22 cellular contexts compared by ENCODE assay signal in genomic region chr1:206787956-206788355, GRCh38. TPM values are rescaled to one million over a fixed set of nuclear protein-coding genes. Genes with fewer than 3 reads are reported as not detected.
DNase-seq lines count a peak whose midpoint lies in the region; ATAC-seq lines count a peak whose summit lies in the region.
"Had no signal": no experiment of that assay in that cellular context is flagged by ENCODE, and none has a peak within 500 bp of the region (broad histone marks: within the 10 kb centered on the region; RNA-seq: fewer than 3 reads in every experiment).

No MANE protein-coding gene starts in this region.

- H3K4me1 ChIP-seq in naive thymus-derived CD4-positive, alpha-beta T cell (ENCODE audit: control insufficient read depth in 2 of 2, insufficient read depth in 2 of 2, low read length in 2 of 2) = peaks cover 53 to 63% of the 10 kb centered on the region in 2 donors

- CTCF ChIA-PET in activated CD8-positive, alpha-beta memory T cell treated with anti-CD3 and anti-CD28 coated beads, Interleukin-2, amount 10 ng/mL, durations not matched to agents 7 days and 5 days (lab: Charles Lee) = interaction anchor here (0.6 to 9.0 kb wide), 8 partner anchors 10 to 61 kb away, joined by 3 to 92 read pairs (median 14); partner anchors contain the start of genes IL10 and IL19
- CTCF ChIA-PET in naive thymus-derived CD4-positive, alpha-beta T cell (lab: Charles Lee) = interaction anchor here (1.8 to 2.4 kb wide), 2 partner anchors 11 to 54 kb away, joined by 6 read pairs; no protein-coding TSS in a partner anchor

- POLR2A ChIA-PET in naive thymus-derived CD4-positive, alpha-beta T cell (lab: Charles Lee) = interaction anchor here (0.9 to 7.9 kb wide), 4 partner anchors 15 to 129 kb away, joined by 3 to 103 read pairs (median 4); partner anchors contain the start of genes IL10 and IL19

- no peaks in the 10 kb centered on the region for H3K9me3 ChIP-seq in naive thymus-derived CD4-positive, alpha-beta T cell (ENCODE audit: control insufficient read depth in 2 of 3, low read length in 3 of 3)
- H3K9me3 ChIP-seq: Peyer's patch had no signal

- H3K27ac Mint-ChIP-seq in activated CD8-positive, alpha-beta memory T cell treated with anti-CD3 and anti-CD28 coated beads, Interleukin-2, amount 10 ng/mL, durations not matched to agents 7 days and 5 days = no peak overlapping the region
- H3K27ac Mint-ChIP-seq in activated T-helper 1 cell treated with anti-CD3 and anti-CD28 coated beads, Interleukin-12 subunit alpha, Interleukin-12 subunit beta, Interleukin-2, Interleukin-4 antibody, amounts not matched to agents 30 ng/mL and 10 ng/mL and 1 ng/mL, durations not matched to agents 14 hours and 24 hours and 36 hours = peak overlapping the region; percentile 19
- peak overlapping the region in 5 of 9 donors; percentile 8 to 60 (median 28) for H3K27ac Mint-ChIP-seq in naive thymus-derived CD4-positive, alpha-beta T cell
- H3K27ac Mint-ChIP-seq: CD8-positive, alpha-beta T cell had no signal

- H3K27me3 Mint-ChIP-seq in activated CD8-positive, alpha-beta memory T cell treated with anti-CD3 and anti-CD28 coated beads, Interleukin-2, amount 10 ng/mL, durations not matched to agents 7 days and 5 days = peaks cover 23% of the 10 kb centered on the region
- peaks cover 18% of the 10 kb centered on the region for H3K27me3 Mint-ChIP-seq in activated T-helper 1 cell treated with anti-CD3 and anti-CD28 coated beads, Interleukin-12 subunit alpha, Interleukin-12 subunit beta, Interleukin-2, Interleukin-4 antibody, amounts not matched to agents 30 ng/mL and 10 ng/mL and 1 ng/mL, durations not matched to agents 14 hours and 24 hours and 36 hours (ENCODE audit: insufficient read depth)
- peaks cover 0 to 58% (median 0%) of the 10 kb centered on the region in 5 donors for H3K27me3 Mint-ChIP-seq in naive thymus-derived CD4-positive, alpha-beta T cell

- no peaks in the 10 kb centered on the region for H3K27me3 ChIP-seq in naive thymus-derived CD4-positive, alpha-beta T cell (ENCODE audit: control insufficient read depth in 2 of 2, insufficient read depth in 2 of 2, low read length in 2 of 2)
- H3K27me3 ChIP-seq: Peyer's patch had no signal

- DNase-seq in activated CD8-positive, alpha-beta memory T cell treated with anti-CD3 and anti-CD28 coated beads for 24 hours = peak; percentile 53
- no peak for DNase-seq in activated CD8-positive, alpha-beta memory T cell treated with anti-CD3 and anti-CD28 coated beads, Interleukin-2, amount 10 ng/mL, durations not matched to agents 7 days and 5 days
- DNase-seq in LHCN-M2 (ENCODE audit: low read depth) (peak; percentile 81), SHP77 treated with DMSO at 0.1 percent for 48 hours (lab: John Stamatoyannopoulos, UW) (no peak)
- DNase-seq in activated T-helper 1 cell treated with anti-CD3 and anti-CD28 coated beads, Interleukin-12 subunit alpha, Interleukin-12 subunit beta, Interleukin-2, Interleukin-4 antibody, amounts not matched to agents 30 ng/mL and 10 ng/mL and 1 ng/mL, durations not matched to agents 14 hours and 24 hours and 36 hours (ENCODE audit: low spot score) = no peak
- DNase-seq in naive thymus-derived CD4-positive, alpha-beta T cell = no peak
- DNase-seq: CD8-positive, alpha-beta T cell; DMS53; NCI-H1105; NCI-H2081; NK-92 treated with Interleukin-12 subunit alpha and Interleukin-12 subunit beta, amount 100 ng/mL, for 24 hours; Peyer's patch had no signal

- no peak for ATAC-seq in activated CD8-positive, alpha-beta memory T cell treated with anti-CD3 and anti-CD28 coated beads, Interleukin-2, amount 10 ng/mL, durations not matched to agents 7 days and 5 days
- ATAC-seq in naive thymus-derived CD4-positive, alpha-beta T cell = no peak
- ATAC-seq in HG03159 (IDR thresholded peaks at IDR 0.05; ENCODE audit: unreplicated experiment) (no peak), GM18858 (IDR thresholded peaks at IDR 0.05; ENCODE audit: unreplicated experiment) (no peak)
- ATAC-seq: CD8-positive, alpha-beta T cell; HepG2; Right ventricle myocardium inferior had no signal

- H3K36me3 ChIP-seq in naive thymus-derived CD4-positive, alpha-beta T cell (ENCODE audit: control insufficient read depth in 2 of 3, insufficient read depth in 3 of 3, low read length in 3 of 3) = no peaks in the 10 kb centered on the region
- H3K36me3 ChIP-seq: Peyer's patch had no signal

- H3K27ac ChIP-seq in naive thymus-derived CD4-positive, alpha-beta T cell (ENCODE audit: low read depth, low read length) = no peak overlapping the region
- H3K27ac ChIP-seq: KMS-11, Peyer's patch had no signal

- H3K4me1 Mint-ChIP-seq in activated CD8-positive, alpha-beta memory T cell treated with anti-CD3 and anti-CD28 coated beads, Interleukin-2, amount 10 ng/mL, durations not matched to agents 7 days and 5 days = peaks cover 74% of the 10 kb centered on the region
- H3K4me1 Mint-ChIP-seq in activated T-helper 1 cell treated with anti-CD3 and anti-CD28 coated beads, Interleukin-12 subunit alpha, Interleukin-12 subunit beta, Interleukin-2, Interleukin-4 antibody, amounts not matched to agents 30 ng/mL and 10 ng/mL and 1 ng/mL, durations not matched to agents 14 hours and 24 hours and 36 hours (ENCODE audit: low read depth) = peaks cover 89% of the 10 kb centered on the region
- peaks cover 47 to 76% (median 71%) of the 10 kb centered on the region in 7 donors for H3K4me1 Mint-ChIP-seq in naive thymus-derived CD4-positive, alpha-beta T cell

- H3K36me3 Mint-ChIP-seq in activated CD8-positive, alpha-beta memory T cell treated with anti-CD3 and anti-CD28 coated beads, Interleukin-2, amount 10 ng/mL, durations not matched to agents 7 days and 5 days = no peaks in the 10 kb centered on the region
- H3K36me3 Mint-ChIP-seq in activated T-helper 1 cell treated with anti-CD3 and anti-CD28 coated beads, Interleukin-12 subunit alpha, Interleukin-12 subunit beta, Interleukin-2, Interleukin-4 antibody, amounts not matched to agents 30 ng/mL and 10 ng/mL and 1 ng/mL, durations not matched to agents 14 hours and 24 hours and 36 hours (ENCODE audit: low read depth) = peaks cover 4% of the 10 kb centered on the region
- H3K36me3 Mint-ChIP-seq in naive thymus-derived CD4-positive, alpha-beta T cell = peaks cover 0 to 17% (median 0%) of the 10 kb centered on the region in 5 donors
- H3K36me3 Mint-ChIP-seq: CD8-positive, alpha-beta T cell had no signal

- intact Hi-C loops in activated T-helper 1 cell treated with anti-CD3 and anti-CD28 coated beads, Interleukin-12 subunit alpha, Interleukin-12 subunit beta, Interleukin-2, Interleukin-4 antibody, amounts not matched to agents 30 ng/mL and 10 ng/mL and 1 ng/mL, durations not matched to agents 14 hours and 24 hours and 36 hours (cut with micrococcal nuclease) = no loop called here
- intact Hi-C loops in naive thymus-derived CD4-positive, alpha-beta T cell (cut with micrococcal nuclease) = no loop called here

- H3K4me3 Mint-ChIP-seq in activated CD8-positive, alpha-beta memory T cell treated with anti-CD3 and anti-CD28 coated beads, Interleukin-2, amount 10 ng/mL, durations not matched to agents 7 days and 5 days = no peak overlapping the region
- H3K4me3 Mint-ChIP-seq in activated T-helper 1 cell treated with anti-CD3 and anti-CD28 coated beads, Interleukin-12 subunit alpha, Interleukin-12 subunit beta, Interleukin-2, Interleukin-4 antibody, amounts not matched to agents 30 ng/mL and 10 ng/mL and 1 ng/mL, durations not matched to agents 14 hours and 24 hours and 36 hours = peak overlapping the region; percentile 3
- H3K4me3 Mint-ChIP-seq in naive thymus-derived CD4-positive, alpha-beta T cell = no peak overlapping the region
- H3K4me3 Mint-ChIP-seq: CD8-positive, alpha-beta T cell had no signal

- no peaks in the 10 kb centered on the region for H3K9me3 Mint-ChIP-seq in activated CD8-positive, alpha-beta memory T cell treated with anti-CD3 and anti-CD28 coated beads, Interleukin-2, amount 10 ng/mL, durations not matched to agents 7 days and 5 days (ENCODE audit: low read depth)
- H3K9me3 Mint-ChIP-seq in activated T-helper 1 cell treated with anti-CD3 and anti-CD28 coated beads, Interleukin-12 subunit alpha, Interleukin-12 subunit beta, Interleukin-2, Interleukin-4 antibody, amounts not matched to agents 30 ng/mL and 10 ng/mL and 1 ng/mL, durations not matched to agents 14 hours and 24 hours and 36 hours = no peaks in the 10 kb centered on the region
- no peaks in the 10 kb centered on the region for H3K9me3 Mint-ChIP-seq in naive thymus-derived CD4-positive, alpha-beta T cell
- H3K9me3 Mint-ChIP-seq: CD8-positive, alpha-beta T cell had no signal

- H3K4me3 ChIP-seq in naive thymus-derived CD4-positive, alpha-beta T cell (ENCODE audit: low read length) = no peak overlapping the region
- H3K4me3 ChIP-seq: Peyer's patch had no signal

RNA-seq across cellular contexts. Expression of gene IL10, which starts 15.7 kb away (rescaled TPM):
- not detected for total RNA-seq in activated CD8-positive, alpha-beta memory T cell treated with anti-CD3 and anti-CD28 coated beads, Interleukin-2, amount 10 ng/mL, durations not matched to agents 7 days and 5 days
- total RNA-seq in LHCN-M2 (2014; rRNA removed) = not detected in 2 replicates
- polyA plus RNA-seq in LHCN-M2 (2012) = not detected
- 4.4 and 5.0 TPM in 2 replicates for total RNA-seq in activated T-helper 1 cell treated with anti-CD3 and anti-CD28 coated beads, Interleukin-12 subunit alpha, Interleukin-12 subunit beta, Interleukin-2, Interleukin-4 antibody, amounts not matched to agents 30 ng/mL and 10 ng/mL and 1 ng/mL, durations not matched to agents 14 hours and 24 hours and 36 hours
- 1 to 10 TPM in 2 of 5 experiments, under 1 TPM in 2, not detected in 1; 0.19 to 2.7 (median 0.69) TPM for total RNA-seq in naive thymus-derived CD4-positive, alpha-beta T cell
- polyA plus RNA-seq in naive thymus-derived CD4-positive, alpha-beta T cell = not detected
- total RNA-seq: A172, H4, HepG2, MCF 10A, NCI-H460 had no signal
- polyA plus RNA-seq: BJ, HepG2 had no signal

RNA-seq across cellular contexts. Expression of gene IL19, which starts 17.4 kb away (rescaled TPM):
- not detected for total RNA-seq in activated CD8-positive, alpha-beta memory T cell treated with anti-CD3 and anti-CD28 coated beads, Interleukin-2, amount 10 ng/mL, durations not matched to agents 7 days and 5 days
- not detected in 2 replicates for total RNA-seq in LHCN-M2 (2014; rRNA removed)
- 0.07 TPM for polyA plus RNA-seq in LHCN-M2 (2012)
- not detected in 2 replicates for total RNA-seq in activated T-helper 1 cell treated with anti-CD3 and anti-CD28 coated beads, Interleukin-12 subunit alpha, Interleukin-12 subunit beta, Interleukin-2, Interleukin-4 antibody, amounts not matched to agents 30 ng/mL and 10 ng/mL and 1 ng/mL, durations not matched to agents 14 hours and 24 hours and 36 hours
- total RNA-seq in naive thymus-derived CD4-positive, alpha-beta T cell = not detected
- not detected for polyA plus RNA-seq in naive thymus-derived CD4-positive, alpha-beta T cell
- total RNA-seq: A172; CD8-positive, alpha-beta T cell; H4; HepG2; MCF 10A; NCI-H460; Peyer's patch; Right ventricle myocardium inferior had no signal
- polyA plus RNA-seq: BJ, HepG2 had no signal

Comparison
In these comparisons a context has a peak if more than half of its experiments do, and no peak if none do; other contexts are left out.
1. DNase-seq: peak in activated CD8-positive, alpha-beta memory T cell treated with anti-CD3 and anti-CD28 coated beads for 24 hours (single experiment) and LHCN-M2 (single experiment); none in activated CD8-positive, alpha-beta memory T cell treated with anti-CD3 and anti-CD28 coated beads, Interleukin-2, amount 10 ng/mL, durations not matched to agents 7 days and 5 days (single experiment), activated T-helper 1 cell treated with anti-CD3 and anti-CD28 coated beads, Interleukin-12 subunit alpha, Interleukin-12 subunit beta, Interleukin-2, Interleukin-4 antibody, amounts not matched to agents 30 ng/mL and 10 ng/mL and 1 ng/mL, durations not matched to agents 14 hours and 24 hours and 36 hours (single experiment), naive thymus-derived CD4-positive, alpha-beta T cell (0 of 9) and SHP77 treated with DMSO at 0.1 percent for 48 hours (single experiment).